ENCODE assay signal across 28 cellular contexts in genomic region chr1:88700383-88701013, GRCh38. TPM values are rescaled to one million over a fixed set of nuclear protein-coding genes. Genes with fewer than 3 reads are reported as not detected.
DNase-seq lines count a peak whose midpoint lies in the region; ATAC-seq, FAIRE-seq and TF ChIP-seq lines count a peak whose summit lies in the region.
"Had no signal": no experiment of that assay in that cellular context is flagged by ENCODE, and none has a peak within 500 bp of the region (broad histone marks: within the 10 kb centered on the region; RNA-seq: fewer than 3 reads in every experiment).

No MANE protein-coding gene starts in this region.

- TF ChIP-seq EP300 in gastroesophageal sphincter (IDR thresholded peaks at IDR 0.05) = no peak

- H3K9me2 ChIP-seq in Karpas-422 (replicated peaks; ENCODE audit: insufficient read depth, low read length) = no peaks in the 10 kb centered on the region

- TF ChIP-seq CTCF in CD14-positive monocyte (IDR thresholded peaks at IDR 0.05) (no peak), pancreas (IDR thresholded peaks at IDR 0.05) (no peak), gastroesophageal sphincter (IDR thresholded peaks at IDR 0.05) (no peak)

- FAIRE-seq in pancreas (lab: Jason Lieb, UNC) = no peak
- FAIRE-seq: astrocyte had no signal

- H3K36me3 ChIP-seq in Karpas-422 (ENCODE audit: insufficient read depth, low read length) (peaks cover 13% of the 10 kb centered on the region; the same call in 1 of the 2 replicates), pancreas (no peaks in the 10 kb centered on the region), gastroesophageal sphincter (no peaks in the 10 kb centered on the region)
- H3K36me3 ChIP-seq: heart left ventricle, suprapubic skin, uterus had no signal

- H3K27me3 Mint-ChIP-seq in CD14-positive monocyte (ENCODE audit: low read depth in 3 of 3) = peaks cover 0 to 3% (median 0%) of the 10 kb centered on the region in 3 donors
- H3K27me3 Mint-ChIP-seq in dendritic cell treated with granulocyte-macrophage colony-stimulating factor and Interleukin-4, amounts not matched to agents 40 ng/mL and 50 ng/mL, for 4 days = no peaks in the 10 kb centered on the region
- H3K27me3 Mint-ChIP-seq: CD4-positive, CD25-positive, alpha-beta regulatory T cell; central memory CD8-positive, alpha-beta T cell had no signal

- WGBS in pancreas, 2 donors = 67 to 68% methylated on average over 5 of the region's 5 CpGs
- 81 to 83% methylated on average over 5 of the region's 5 CpGs for WGBS in gastroesophageal sphincter (ENCODE audit: low coverage in 1 of 2), 2 donors

- ATAC-seq in pancreas (peak; percentile 45 to 71 (median 56)), HG03139 (IDR thresholded peaks at IDR 0.05; ENCODE audit: unreplicated experiment) (no peak), gastroesophageal sphincter (no peak)
- ATAC-seq: activated naive CD4-positive, alpha-beta T cell treated with anti-CD3 and anti-CD28 coated beads, Interleukin-2, amount 50 U/mL, for 72 hours; stimulated activated effector memory CD8-positive, alpha-beta T cell treated with anti-CD3 and anti-CD28 coated beads, Interleukin-12 subunit alpha, Interleukin-12 subunit beta, amount 100 ng/mL, for 72 hours had no signal

- H3K79me2 ChIP-seq in Karpas-422 (ENCODE audit: low read length) = peaks cover 98% of the 10 kb centered on the region

- DNase-seq in CD14-positive monocyte (ENCODE audit: low spot score) = no peak
- DNase-seq in Karpas-422 = no peak
- DNase-seq in pancreas = no peak
- no peak for DNase-seq in NCI-H187 (lab: John Stamatoyannopoulos, UW)
- no peak for DNase-seq in KBM-7
- DNase-seq: activated CD4-positive, alpha-beta T cell treated with anti-CD3 and anti-CD28 coated beads, Interleukin-2, amount 50 U/mL, for 1 hour; activated CD8-positive, alpha-beta memory T cell treated with anti-CD3 and anti-CD28 coated beads, Interleukin-2, amount 50 U/mL, for 4 hours; CD4-positive, CD25-positive, alpha-beta regulatory T cell; dorsolateral prefrontal cortex; heart left ventricle; IMR-90; NCI-H524 treated with DMSO at 0.1 percent for 48 hours; occipital lobe; T-helper 2 cell; uterus had no signal

- peak overlapping the region; percentile 33 for H3K4me2 ChIP-seq in Karpas-422 (ENCODE audit: low read depth, low read length, poor library complexity, severe bottlenecking)
- H3K4me2 ChIP-seq: smooth muscle cell had no signal

- H3K36me3 Mint-ChIP-seq in CD14-positive monocyte = peaks cover 7 to 10% of the 10 kb centered on the region in 2 donors
- H3K36me3 Mint-ChIP-seq in dendritic cell treated with granulocyte-macrophage colony-stimulating factor and Interleukin-4, amounts not matched to agents 40 ng/mL and 50 ng/mL, for 4 days (ENCODE audit: low read depth) = peaks cover 8% of the 10 kb centered on the region

- H3K9me3 ChIP-seq in Karpas-422 (ENCODE audit: low read length) (no peaks in the 10 kb centered on the region), pancreas (no peaks in the 10 kb centered on the region), gastroesophageal sphincter (no peaks in the 10 kb centered on the region)
- H3K9me3 ChIP-seq: suprapubic skin, uterus had no signal

- H3K27ac ChIP-seq in Karpas-422 (ENCODE audit: low read length) = peak overlapping the region; percentile 57
- peak overlapping the region in 2 of 4 donors; percentile 58 to 65 for H3K27ac ChIP-seq in pancreas
- H3K27ac ChIP-seq in gastroesophageal sphincter = no peak overlapping the region
- H3K27ac ChIP-seq: epithelial cell of prostate, RWPE1, VCaP had no signal

- in situ Hi-C loops in KBM-7 (cut with MboI; ENCODE audit: low pct_unique_long_range_greater_than_20kb, low sequenced_read_pairs) = no loop called here

- TF ChIP-seq POLR2A in gastroesophageal sphincter (IDR thresholded peaks at IDR 0.05) = no peak

- peaks cover 58% of the 10 kb centered on the region for H3K4me1 Mint-ChIP-seq in CD14-positive monocyte
- H3K4me1 Mint-ChIP-seq in dendritic cell treated with granulocyte-macrophage colony-stimulating factor and Interleukin-4, amounts not matched to agents 40 ng/mL and 50 ng/mL, for 4 days (ENCODE audit: low read depth) = peaks cover 51% of the 10 kb centered on the region

- H3K9ac ChIP-seq in Karpas-422 (ENCODE audit: low read length) = no peak overlapping the region

- peak overlapping the region in 1 of 2 donors; percentile 64 for H3K4me3 Mint-ChIP-seq in CD14-positive monocyte
- H3K4me3 Mint-ChIP-seq in dendritic cell treated with granulocyte-macrophage colony-stimulating factor and Interleukin-4, amounts not matched to agents 40 ng/mL and 50 ng/mL, for 4 days = peak overlapping the region; percentile 6
- H3K4me3 Mint-ChIP-seq: CD4-positive, CD25-positive, alpha-beta regulatory T cell; central memory CD8-positive, alpha-beta T cell; stimulated activated effector memory CD8-positive, alpha-beta T cell treated with anti-CD3 and anti-CD28 coated beads, Interleukin-12 subunit alpha, Interleukin-12 subunit beta, amount 100 ng/mL, for 72 hours had no signal

- peak overlapping the region; percentile 87 to 97 (median 94) for H3K27ac Mint-ChIP-seq in CD14-positive monocyte
- peak overlapping the region; percentile 89 for H3K27ac Mint-ChIP-seq in dendritic cell treated with granulocyte-macrophage colony-stimulating factor and Interleukin-4, amounts not matched to agents 40 ng/mL and 50 ng/mL, for 4 days
- H3K27ac Mint-ChIP-seq: activated naive CD4-positive, alpha-beta T cell treated with anti-CD3 and anti-CD28 coated beads, Interleukin-2, amount 50 U/mL, for 72 hours; activated T-helper 2 cell treated with anti-CD3 and anti-CD28 coated beads, Interferon-gamma antibody, Interleukin-2, Interleukin-4, amounts not matched to agents 10 μg/mL and 5 μg/mL and 100 μg/mL, durations not matched to agents 14 hours and 24 hours and 36 hours; CD4-positive, CD25-positive, alpha-beta regulatory T cell; stimulated activated effector memory CD8-positive, alpha-beta T cell treated with anti-CD3 and anti-CD28 coated beads, Interleukin-12 subunit alpha, Interleukin-12 subunit beta, amount 100 ng/mL, for 72 hours had no signal

- H3K4me1 ChIP-seq in Karpas-422 (ENCODE audit: low read length) (peaks cover 55% of the 10 kb centered on the region), pancreas (peaks cover 8 to 55% (median 19%) of the 10 kb centered on the region in 3 donors), gastroesophageal sphincter (peaks cover 0 to 42% (median 4%) of the 10 kb centered on the region in 3 donors)
- H3K4me1 ChIP-seq: uterus had no signal

- H3K27me3 ChIP-seq in Karpas-422 (ENCODE audit: low read length) = no peaks in the 10 kb centered on the region
- no peaks in the 10 kb centered on the region for H3K27me3 ChIP-seq in pancreas
- no peaks in the 10 kb centered on the region for H3K27me3 ChIP-seq in gastroesophageal sphincter
- H3K27me3 ChIP-seq: dorsolateral prefrontal cortex, heart left ventricle, suprapubic skin, uterus had no signal

- H4K20me1 ChIP-seq in Karpas-422 (ENCODE audit: insufficient read depth, low read depth, low read length) = no peaks in the 10 kb centered on the region

- intact Hi-C loops in CD14-positive monocyte (cut with micrococcal nuclease) (no loop called here), pancreas (cut with DNase I) (no loop called here)
- intact Hi-C loops in dendritic cell treated with granulocyte-macrophage colony-stimulating factor and Interleukin-4, amounts not matched to agents 40 ng/mL and 50 ng/mL, for 4 days (cut with micrococcal nuclease) = no loop called here

- no peak overlapping the region for H2AFZ ChIP-seq in Karpas-422 (ENCODE audit: low read length)

- no peaks in the 10 kb centered on the region for H3K9me3 Mint-ChIP-seq in CD14-positive monocyte
- no peaks in the 10 kb centered on the region for H3K9me3 Mint-ChIP-seq in dendritic cell treated with granulocyte-macrophage colony-stimulating factor and Interleukin-4, amounts not matched to agents 40 ng/mL and 50 ng/mL, for 4 days
- H3K9me3 Mint-ChIP-seq: activated naive CD4-positive, alpha-beta T cell treated with anti-CD3 and anti-CD28 coated beads, Interleukin-2, amount 50 U/mL, for 72 hours; activated T-helper 2 cell treated with anti-CD3 and anti-CD28 coated beads, Interferon-gamma antibody, Interleukin-2, Interleukin-4, amounts not matched to agents 10 μg/mL and 5 μg/mL and 100 μg/mL, durations not matched to agents 14 hours and 24 hours and 36 hours; CD4-positive, CD25-positive, alpha-beta regulatory T cell; central memory CD8-positive, alpha-beta T cell; stimulated activated effector memory CD8-positive, alpha-beta T cell treated with anti-CD3 and anti-CD28 coated beads, Interleukin-12 subunit alpha, Interleukin-12 subunit beta, amount 100 ng/mL, for 72 hours had no signal

- H3K4me3 ChIP-seq in Karpas-422 (ENCODE audit: low read length) (no peak overlapping the region), pancreas (no peak overlapping the region), gastroesophageal sphincter (no peak overlapping the region)
- H3K4me3 ChIP-seq: smooth muscle cell, suprapubic skin, uterus had no signal

RNA-seq across cellular contexts. Expression of gene PKN2, which starts 16.4 kb away (rescaled TPM):
- polyA plus RNA-seq in CD14-positive monocyte = 1 to 10 TPM; 6.9 to 8.7 TPM
- 26.3 and 37.1 TPM in 2 replicates for total RNA-seq in Karpas-422 (2014; rRNA removed; shearing (Covaris generic); ENCODE audit: low replicate concordance)
- total RNA-seq in pancreas = 10 to 100 TPM; 14.2 to 28.8 (median 17.6) TPM
- polyA plus RNA-seq in pancreas = 10 to 100 TPM in 1 of 2 donors, 1 to 10 TPM in 1; 6.5 to 15.1 TPM
- total RNA-seq in gastroesophageal sphincter = 10 to 100 TPM; 30.9 to 47.8 (median 38.4) TPM

Comparison
In these comparisons a context has a peak if more than half of its experiments do, and no peak if none do; other contexts are left out.
1. ATAC-seq: peak in pancreas (4 of 4); none in HG03139 (single experiment) and gastroesophageal sphincter (single experiment).